In genomic region chr5:40875958-40876357, GRCh38 we compare ENCODE assay signal across 41 cellular contexts. TPM values are rescaled to one million over a fixed set of nuclear protein-coding genes. Genes with fewer than 3 reads are reported as not detected.
"Had no signal": no experiment of that assay in that cellular context is flagged by ENCODE, and none has a peak within 500 bp of the region (broad histone marks: within the 10 kb centered on the region; RNA-seq: fewer than 3 reads in every experiment).

No MANE protein-coding gene starts in this region.

- H3K9me3 Mint-ChIP-seq: activated naive CD4-positive, alpha-beta T cell treated with anti-CD3 and anti-CD28 coated beads, Interleukin-2, amount 50 U/mL, for 24 hours; central memory CD8-positive, alpha-beta T cell had no signal

- FAIRE-seq: astrocyte, bronchial epithelial cell had no signal

- H3K27me3 Mint-ChIP-seq: activated naive CD8-positive, alpha-beta T cell treated with anti-CD3 and anti-CD28 coated beads for 36 hours; activated T-cell treated with anti-CD3 and anti-CD28 coated beads, Interleukin-2, amount 50 U/mL, for 24 hours had no signal

- H3K36me3 Mint-ChIP-seq: activated naive CD4-positive, alpha-beta T cell treated with anti-CD3 and anti-CD28 coated beads, Interleukin-2, amount 10 ng/mL, durations not matched to agents 7 days and 5 days; activated naive CD8-positive, alpha-beta T cell; activated naive CD8-positive, alpha-beta T cell treated with anti-CD3 and anti-CD28 coated beads, Interleukin-2, amount 10 ng/mL, durations not matched to agents 7 days and 5 days; brain had no signal

- H3K4me3 Mint-ChIP-seq: activated naive CD4-positive, alpha-beta T cell treated with anti-CD3 and anti-CD28 coated beads for 36 hours; activated naive CD4-positive, alpha-beta T cell treated with anti-CD3 and anti-CD28 coated beads, Interleukin-2, amount 10 ng/mL, durations not matched to agents 7 days and 5 days; activated naive CD4-positive, alpha-beta T cell treated with anti-CD3 and anti-CD28 coated beads, Interleukin-2, amount 50 U/mL, for 24 hours; activated naive CD8-positive, alpha-beta T cell; activated naive CD8-positive, alpha-beta T cell treated with anti-CD3 and anti-CD28 coated beads for 36 hours; activated naive CD8-positive, alpha-beta T cell treated with anti-CD3 and anti-CD28 coated beads, Interleukin-2, amount 10 ng/mL, durations not matched to agents 7 days and 5 days; activated naive CD8-positive, alpha-beta T cell treated with anti-CD3 and anti-CD28 coated beads, Interleukin-2, amount 50 U/mL, for 24 hours; activated T-cell treated with anti-CD3 and anti-CD28 coated beads, Interleukin-2, amount 50 U/mL, for 24 hours; activated T-cell treated with anti-CD3 and anti-CD28 coated beads, Interleukin-2, amount 50 U/mL, for 4 hours; activated T-cell treated with anti-CD3 and anti-CD28 coated beads, Interleukin-2, amount 50 U/mL, for 72 hours; activated T-helper 1 cell treated with anti-CD3 and anti-CD28 coated beads, Interleukin-12 subunit alpha, Interleukin-12 subunit beta, Interleukin-2, Interleukin-4 antibody, amounts not matched to agents 30 ng/mL and 10 ng/mL and 1 ng/mL, durations not matched to agents 14 hours and 24 hours and 36 hours; activated T-helper 17 cell treated with anti-CD3 and anti-CD28 coated beads, Interleukin-2, amount 50 U/mL, for 72 hours; brain; central memory CD8-positive, alpha-beta T cell had no signal

- H3K36me3 ChIP-seq: adrenal gland, ascending aorta, brain microvascular endothelial cell, breast epithelium, cardiac muscle cell had no signal

- H3K27ac Mint-ChIP-seq: activated naive CD4-positive, alpha-beta T cell treated with anti-CD3 and anti-CD28 coated beads for 36 hours; activated naive CD4-positive, alpha-beta T cell treated with anti-CD3 and anti-CD28 coated beads, Interleukin-2, amount 10 ng/mL, durations not matched to agents 7 days and 5 days; activated naive CD4-positive, alpha-beta T cell treated with anti-CD3 and anti-CD28 coated beads, Interleukin-2, amount 50 U/mL, for 24 hours; activated naive CD4-positive, alpha-beta T cell treated with anti-CD3 and anti-CD28 coated beads, Interleukin-2, amount 50 U/mL, for 72 hours; activated naive CD8-positive, alpha-beta T cell; activated naive CD8-positive, alpha-beta T cell treated with anti-CD3 and anti-CD28 coated beads for 36 hours; activated naive CD8-positive, alpha-beta T cell treated with anti-CD3 and anti-CD28 coated beads, Interleukin-2, amount 10 ng/mL, durations not matched to agents 7 days and 5 days; activated naive CD8-positive, alpha-beta T cell treated with anti-CD3 and anti-CD28 coated beads, Interleukin-2, amount 50 U/mL, for 24 hours; activated T-cell treated with anti-CD3 and anti-CD28 coated beads, Interleukin-2, amount 50 U/mL, for 24 hours; activated T-cell treated with anti-CD3 and anti-CD28 coated beads, Interleukin-2, amount 50 U/mL, for 72 hours; activated T-helper 1 cell treated with anti-CD3 and anti-CD28 coated beads, Interleukin-12 subunit alpha, Interleukin-12 subunit beta, Interleukin-2, Interleukin-4 antibody, amounts not matched to agents 30 ng/mL and 10 ng/mL and 1 ng/mL, durations not matched to agents 14 hours and 24 hours and 36 hours; activated T-helper 17 cell treated with anti-CD3 and anti-CD28 coated beads, Interleukin-2, amount 50 U/mL, for 72 hours; activated T-helper 2 cell treated with anti-CD3 and anti-CD28 coated beads, Interferon-gamma antibody, Interleukin-2, Interleukin-4, amounts not matched to agents 10 μg/mL and 5 μg/mL and 100 μg/mL, durations not matched to agents 14 hours and 24 hours and 36 hours; brain had no signal

- DNase-seq: activated effector memory CD4-positive, alpha-beta T cell treated with anti-CD3 and anti-CD28 coated beads, Interleukin-2, amount 50 U/mL, for 16 hours; activated effector memory CD4-positive, alpha-beta T cell treated with Interleukin-2 at 50 U/mL for 16 hours; activated gamma-delta T cell; activated gamma-delta T cell treated with Interleukin-2 at 50 U/mL for 16 hours; activated naive CD4-positive, alpha-beta T cell; activated naive CD4-positive, alpha-beta T cell treated with anti-CD3 and anti-CD28 coated beads for 36 hours; activated naive CD4-positive, alpha-beta T cell treated with anti-CD3 and anti-CD28 coated beads, Interleukin-2, amount 10 ng/mL, durations not matched to agents 7 days and 5 days; activated naive CD4-positive, alpha-beta T cell treated with anti-CD3 and anti-CD28 coated beads, Interleukin-2, amount 50 U/mL, for 16 hours; activated naive CD4-positive, alpha-beta T cell treated with Interleukin-2 at 50 U/mL for 16 hours; activated naive CD8-positive, alpha-beta T cell treated with anti-CD3 and anti-CD28 coated beads for 36 hours; activated naive CD8-positive, alpha-beta T cell treated with anti-CD3 and anti-CD28 coated beads, Interleukin-2, amount 10 ng/mL, durations not matched to agents 7 days and 5 days; activated naive CD8-positive, alpha-beta T cell treated with anti-CD3 and anti-CD28 coated beads, Interleukin-2, amount 50 U/mL, for 24 hours; activated T-cell treated with anti-CD3 and anti-CD28 coated beads for 4 hours; activated T-cell treated with anti-CD3 and anti-CD28 coated beads, Interleukin-2, amount 50 U/mL, for 1 hour; activated T-cell treated with anti-CD3 and anti-CD28 coated beads, Interleukin-2, amount 50 U/mL, for 24 hours; activated T-cell treated with anti-CD3 and anti-CD28 coated beads, Interleukin-2, amount 50 U/mL, for 4 hours; activated T-cell treated with anti-CD3 and anti-CD28 coated beads, Interleukin-2, amount 50 U/mL, for 48 hours; activated T-cell treated with anti-CD3 and anti-CD28 coated beads, Interleukin-2, amount 50 U/mL, for 72 hours; adrenal gland; amniotic stem cell; amygdala; anterior cingulate cortex; aorta; body of pancreas; brain microvascular endothelial cell; caudate nucleus; central memory CD4-positive, alpha-beta T cell; cerebellar nuclear complex had no signal

- H3K27me3 ChIP-seq: adrenal gland, ascending aorta, body of pancreas, brain microvascular endothelial cell, breast epithelium, cardiac muscle cell had no signal

- ATAC-seq: activated naive CD4-positive, alpha-beta T cell treated with anti-CD3 and anti-CD28 coated beads, Interleukin-2, amount 50 U/mL, for 72 hours; activated naive CD8-positive, alpha-beta T cell treated with anti-CD3 and anti-CD28 coated beads, Interleukin-2, amount 50 U/mL, for 24 hours; activated T-cell treated with anti-CD3 and anti-CD28 coated beads, Interleukin-2, amount 50 U/mL, for 4 hours; activated T-cell treated with anti-CD3 and anti-CD28 coated beads, Interleukin-2, amount 50 U/mL, for 72 hours; activated T-helper 17 cell treated with anti-CD3 and anti-CD28 coated beads, Interleukin-2, amount 50 U/mL, for 72 hours; body of pancreas had no signal

- H3K4me1 ChIP-seq: ascending aorta, body of pancreas, breast epithelium had no signal

- H3K4me1 Mint-ChIP-seq: activated naive CD4-positive, alpha-beta T cell treated with anti-CD3 and anti-CD28 coated beads, Interleukin-2, amount 10 ng/mL, durations not matched to agents 7 days and 5 days; activated naive CD4-positive, alpha-beta T cell treated with anti-CD3 and anti-CD28 coated beads, Interleukin-2, amount 50 U/mL, for 24 hours; activated naive CD8-positive, alpha-beta T cell treated with anti-CD3 and anti-CD28 coated beads, Interleukin-2, amount 10 ng/mL, durations not matched to agents 7 days and 5 days; brain; central memory CD8-positive, alpha-beta T cell had no signal

- H3K4me3 ChIP-seq: adrenal gland, ascending aorta, body of pancreas, breast epithelium, cardiac muscle cell had no signal

- H3K27ac ChIP-seq: adrenal gland, ascending aorta, body of pancreas, brain microvascular endothelial cell, breast epithelium, cardiac muscle cell had no signal

- H3K9me3 ChIP-seq: adrenal gland, ascending aorta, body of pancreas, breast epithelium had no signal

RNA-seq across cellular contexts. Expression of gene C7, which starts 33.3 kb away (rescaled TPM):
- total RNA-seq: activated naive CD4-positive, alpha-beta T cell treated with anti-CD3 and anti-CD28 coated beads for 36 hours; activated naive CD4-positive, alpha-beta T cell treated with anti-CD3 and anti-CD28 coated beads, Interleukin-2, amount 50 U/mL, for 72 hours; activated naive CD8-positive, alpha-beta T cell treated with anti-CD3 and anti-CD28 coated beads for 36 hours; activated naive CD8-positive, alpha-beta T cell treated with anti-CD3 and anti-CD28 coated beads, Interleukin-2, amount 10 ng/mL, durations not matched to agents 7 days and 5 days; activated T-cell treated with anti-CD3 and anti-CD28 coated beads, Interleukin-2, amount 50 U/mL, for 72 hours; activated T-helper 1 cell treated with anti-CD3 and anti-CD28 coated beads, Interleukin-12 subunit alpha, Interleukin-12 subunit beta, Interleukin-2, Interleukin-4 antibody, amounts not matched to agents 30 ng/mL and 10 ng/mL and 1 ng/mL, durations not matched to agents 14 hours and 24 hours and 36 hours; activated T-helper 17 cell treated with anti-CD3 and anti-CD28 coated beads, Interleukin-2, amount 50 U/mL, for 72 hours; activated T-helper 2 cell treated with anti-CD3 and anti-CD28 coated beads, Interferon-gamma antibody, Interleukin-2, Interleukin-4, amounts not matched to agents 10 μg/mL and 5 μg/mL and 100 μg/mL, durations not matched to agents 14 hours and 24 hours and 36 hours had no signal
